Comparison of ENCODE assay signal across 14 cellular contexts in genomic region chr10:26622891-26623290, GRCh38.
DNase-seq lines count a peak whose midpoint lies in the region; ATAC-seq and TF ChIP-seq lines count a peak whose summit lies in the region.
"Had no signal": no experiment of that assay in that cellular context is flagged by ENCODE, and none has a peak within 500 bp of the region (broad histone marks: within the 10 kb centered on the region; RNA-seq: fewer than 3 reads in every experiment).

No MANE protein-coding gene starts in this region.

- ATAC-seq in HG02642 (IDR thresholded peaks at IDR 0.05; ENCODE audit: poor library complexity, unreplicated experiment): peak; percentile 5
- ATAC-seq in naive thymus-derived CD8-positive, alpha-beta T cell: peak in 1 of 2 donors; percentile 20
- ATAC-seq in GM21423 (IDR thresholded peaks at IDR 0.05; ENCODE audit: unreplicated experiment): no peak
- no peak for ATAC-seq in GM18519 (IDR thresholded peaks at IDR 0.05; ENCODE audit: low FRiP score, unreplicated experiment)

- peak overlapping the region; percentile 83 for H3K27ac ChIP-seq in colonic mucosa
- H3K27ac ChIP-seq: BLaER1 treated with 17β-estradiol and CSF1 and Interleukin-3, amounts not matched to agents 10 nM and 100 nM had no signal

- BruUV-seq in Caco-2 (replicated peaks; lab: Mats Ljungman, UMichigan): no TSS peak

- H3K4me3 ChIP-seq in Caco-2 (ENCODE audit: low read depth, low read length): peak overlapping the region; percentile 64
- peak overlapping the region; percentile 49 for H3K4me3 ChIP-seq in colonic mucosa
- H3K4me3 ChIP-seq: BLaER1 treated with 17β-estradiol and CSF1 and Interleukin-3, amounts not matched to agents 10 nM and 100 nM had no signal

- intact Hi-C loops in Caco-2 (cut with micrococcal nuclease; ENCODE audit: unreplicated experiment): no loop called here
- intact Hi-C loops in colonic mucosa (cut with DNase I): no loop called here

- no peak overlapping the region for H3K9ac ChIP-seq in colonic mucosa (ENCODE audit: low read depth in 2 of 2, low read length in 2 of 2)
- H3K9ac ChIP-seq: BLaER1 treated with 17β-estradiol and CSF1 and Interleukin-3, amounts not matched to agents 10 nM and 100 nM had no signal

- H3K27me3 Mint-ChIP-seq in Caco-2 (ENCODE audit: insufficient read depth, unreplicated experiment): peaks cover 30% of the 10 kb centered on the region
- H3K27me3 Mint-ChIP-seq in naive thymus-derived CD8-positive, alpha-beta T cell: peaks cover 4 to 37% (median 18%) of the 10 kb centered on the region in 5 donors

- DNase-seq in Caco-2 (no peak), colonic mucosa (no peak), cortex of kidney (lab: John Stamatoyannopoulos, UW) (no peak)
- DNase-seq in naive thymus-derived CD8-positive, alpha-beta T cell: no peak
- DNase-seq in activated CD8-positive, alpha-beta memory T cell treated with anti-CD3 and anti-CD28 coated beads, Interleukin-2, amount 50 U/mL, for 4 hours: no peak
- DNase-seq: NCI-H2171 treated with DMSO at 0.1 percent for 48 hours, SW 1271 had no signal

- H3K36me3 ChIP-seq in Caco-2 (ENCODE audit: control insufficient read depth, insufficient read depth, low read length) (no peaks in the 10 kb centered on the region), colonic mucosa (no peaks in the 10 kb centered on the region)
- H3K36me3 ChIP-seq: BLaER1 treated with 17β-estradiol and CSF1 and Interleukin-3, amounts not matched to agents 10 nM and 100 nM had no signal

- no peak overlapping the region for H3K4me3 Mint-ChIP-seq in Caco-2 (ENCODE audit: unreplicated experiment)
- peak overlapping the region in 7 of 10 donors; percentile 6 to 68 (median 52) for H3K4me3 Mint-ChIP-seq in naive thymus-derived CD8-positive, alpha-beta T cell

- H3K27me3 ChIP-seq in Caco-2 (replicated peaks; ENCODE audit: control insufficient read depth, insufficient read depth, low read length): peaks cover 2% of the 10 kb centered on the region; the same call in 1 of the 2 replicates
- no peaks in the 10 kb centered on the region for H3K27me3 ChIP-seq in colonic mucosa

- H3K36me3 Mint-ChIP-seq in Caco-2 (ENCODE audit: insufficient read depth, unreplicated experiment): no peaks in the 10 kb centered on the region
- no peaks in the 10 kb centered on the region for H3K36me3 Mint-ChIP-seq in naive thymus-derived CD8-positive, alpha-beta T cell
- H3K36me3 Mint-ChIP-seq: stimulated activated memory B cell treated with anti-CD40 and anti-IgM and Interleukin-4, amounts not matched to agents 10 μg/mL and 1 μg/mL and 100 μg/mL, for 72 hours had no signal

- POLR2A ChIA-PET in Caco-2 (lab: Charles Lee): no interaction called here
- POLR2A ChIA-PET in naive thymus-derived CD8-positive, alpha-beta T cell (lab: Charles Lee): no interaction called here

- H3K4me1 Mint-ChIP-seq in Caco-2 (ENCODE audit: low read depth, unreplicated experiment): peaks cover 7% of the 10 kb centered on the region
- H3K4me1 Mint-ChIP-seq in naive thymus-derived CD8-positive, alpha-beta T cell: peaks cover 0 to 10% (median 4%) of the 10 kb centered on the region in 4 donors

- TF ChIP-seq CTCF in Caco-2 (IDR thresholded peaks at IDR 0.05; ENCODE audit: insufficient read depth in 1 of 2, low read depth in 1 of 2, low read length in 1 of 2, severe bottlenecking in 1 of 2, unreplicated experiment in 1 of 2) (no peak), colonic mucosa (IDR thresholded peaks at IDR 0.05) (no peak)

- H3K4me1 ChIP-seq in Caco-2 (peaks cover 6% of the 10 kb centered on the region; the same call in 1 of the 2 replicates), colonic mucosa (no peaks in the 10 kb centered on the region)

- no peaks in the 10 kb centered on the region for H3K9me3 Mint-ChIP-seq in Caco-2 (ENCODE audit: unreplicated experiment)
- H3K9me3 Mint-ChIP-seq in naive thymus-derived CD8-positive, alpha-beta T cell: no peaks in the 10 kb centered on the region
- H3K9me3 Mint-ChIP-seq: activated T-cell treated with anti-CD3 and anti-CD28 coated beads, Interleukin-2, amount 50 U/mL, for 72 hours; stimulated activated memory B cell treated with anti-CD40 and anti-IgM and Interleukin-4, amounts not matched to agents 10 μg/mL and 1 μg/mL and 100 μg/mL, for 72 hours had no signal

- no peak overlapping the region for H3K27ac Mint-ChIP-seq in Caco-2 (ENCODE audit: unreplicated experiment)
- H3K27ac Mint-ChIP-seq in naive thymus-derived CD8-positive, alpha-beta T cell: peak overlapping the region in 1 of 10 donors; percentile 61
- H3K27ac Mint-ChIP-seq: activated T-cell treated with anti-CD3 and anti-CD28 coated beads, Interleukin-2, amount 50 U/mL, for 72 hours; progenitor cell of endocrine pancreas; stimulated activated memory B cell treated with anti-CD40 and anti-IgM and Interleukin-4, amounts not matched to agents 10 μg/mL and 1 μg/mL and 100 μg/mL, for 72 hours had no signal

- H3K9me3 ChIP-seq in Caco-2: no peaks in the 10 kb centered on the region
- no peaks in the 10 kb centered on the region for H3K9me3 ChIP-seq in colonic mucosa

- CTCF ChIA-PET in Caco-2 (lab: Charles Lee): no interaction called here
